Comparison of ENCODE assay signal across 31 cellular contexts in the genomic region with DNA sequence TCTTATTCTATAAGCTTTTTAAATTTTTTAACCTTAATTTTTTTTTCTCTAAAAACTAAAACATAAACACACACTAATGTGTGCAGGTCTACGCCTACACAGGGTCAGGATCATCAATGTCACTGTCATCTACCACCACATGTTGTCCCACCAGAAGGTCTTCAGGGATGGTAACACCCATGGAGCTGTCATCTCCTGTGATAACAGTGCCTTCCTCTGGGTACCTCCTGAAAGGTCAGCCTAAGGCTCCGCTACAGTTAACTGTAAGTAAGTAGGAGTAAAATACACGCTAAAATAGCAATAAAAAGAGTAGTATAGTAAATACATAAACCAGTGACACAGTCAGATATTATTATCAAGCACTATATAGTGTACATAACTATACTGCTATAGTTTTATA.
"Had no signal": no experiment of that assay in that cellular context is flagged by ENCODE, and none has a peak within 500 bp of the region (broad histone marks: within the 10 kb centered on the region; RNA-seq: fewer than 3 reads in every experiment).

No MANE protein-coding gene starts in this region.

- H3K4me2 ChIP-seq: KMS-11 had no signal

- H3K4me1 Mint-ChIP-seq: activated CD4-positive, alpha-beta T cell treated with anti-CD3 and anti-CD28 coated beads, Interleukin-2, amount 10 ng/mL, durations not matched to agents 24 days and 14 days had no signal

- H3K4me1 ChIP-seq: adrenal gland, breast epithelium had no signal

- H3K27ac Mint-ChIP-seq: activated CD4-positive, alpha-beta T cell treated with anti-CD3 and anti-CD28 coated beads, Interleukin-2, amount 10 ng/mL, durations not matched to agents 24 days and 14 days; activated naive CD4-positive, alpha-beta T cell treated with anti-CD3 and anti-CD28 coated beads for 36 hours; activated T-helper 1 cell treated with anti-CD3 and anti-CD28 coated beads, Interleukin-12 subunit alpha, Interleukin-12 subunit beta, Interleukin-2, Interleukin-4 antibody, amounts not matched to agents 30 ng/mL and 10 ng/mL and 1 ng/mL, durations not matched to agents 14 hours and 24 hours and 36 hours had no signal

- DNase-seq: activated CD4-positive, alpha-beta T cell treated with anti-CD3 and anti-CD28 coated beads for 1 hour; activated CD4-positive, alpha-beta T cell treated with anti-CD3 and anti-CD28 coated beads, Interleukin-2, amount 10 ng/mL, durations not matched to agents 24 days and 14 days; activated CD4-positive, alpha-beta T cell treated with anti-CD3 and anti-CD28 coated beads, Interleukin-2, amount 50 U/mL, for 4 hours; activated CD4-positive, CD25-positive, alpha-beta regulatory T cell; activated CD8-positive, alpha-beta memory T cell treated with anti-CD3 and anti-CD28 coated beads, Interleukin-2, amount 50 U/mL, for 4 hours; activated gamma-delta T cell treated with Interleukin-2 at 50 U/mL for 16 hours; activated naive CD4-positive, alpha-beta T cell treated with anti-CD3 and anti-CD28 coated beads for 36 hours; activated T-cell treated with anti-CD3 and anti-CD28 coated beads for 4 hours; activated T-cell treated with anti-CD3 and anti-CD28 coated beads, Interleukin-2, amount 50 U/mL, for 4 hours; adrenal gland; body of pancreas; NCI-H1105 treated with DMSO at 0.1 percent for 48 hours; NCI-H1436; NCI-H1694; NCI-H1930; NCI-H2081 treated with DMSO at 0.1 percent for 48 hours; NCI-H2171; NCI-H510A treated with DMSO at 0.1 percent for 48 hours; NCI-H526 treated with DMSO at 0.1 percent for 48 hours; NCI-H82; PC-3; Right ventricle myocardium superior; SW 1271; T-helper 1 cell; T-helper 2 cell; T-helper 9 cell had no signal

- H3K9ac ChIP-seq: KMS-11 had no signal

- H3K4me3 Mint-ChIP-seq: activated CD4-positive, alpha-beta T cell treated with anti-CD3 and anti-CD28 coated beads, Interleukin-2, amount 10 ng/mL, durations not matched to agents 24 days and 14 days; activated naive CD4-positive, alpha-beta T cell treated with anti-CD3 and anti-CD28 coated beads for 36 hours; activated T-cell treated with anti-CD3 and anti-CD28 coated beads, Interleukin-2, amount 50 U/mL, for 4 hours; activated T-helper 1 cell treated with anti-CD3 and anti-CD28 coated beads, Interleukin-12 subunit alpha, Interleukin-12 subunit beta, Interleukin-2, Interleukin-4 antibody, amounts not matched to agents 30 ng/mL and 10 ng/mL and 1 ng/mL, durations not matched to agents 14 hours and 24 hours and 36 hours had no signal

- H3K27ac ChIP-seq: adrenal gland, body of pancreas, breast epithelium, KMS-11, VCaP had no signal

- H3K9me3 ChIP-seq: adrenal gland, body of pancreas, breast epithelium had no signal

- H3K27me3 ChIP-seq: adrenal gland, body of pancreas, breast epithelium had no signal

- H3K9me3 Mint-ChIP-seq: activated CD4-positive, alpha-beta T cell treated with anti-CD3 and anti-CD28 coated beads, Interleukin-2, amount 10 ng/mL, durations not matched to agents 24 days and 14 days; activated naive CD4-positive, alpha-beta T cell treated with anti-CD3 and anti-CD28 coated beads, Interleukin-2, amount 50 U/mL, for 72 hours; activated T-cell treated with anti-CD3 and anti-CD28 coated beads, Interleukin-2, amount 50 U/mL, for 4 hours had no signal

- H3K4me3 ChIP-seq: adrenal gland, body of pancreas, breast epithelium had no signal

- H3K36me3 ChIP-seq: adrenal gland, breast epithelium had no signal

- ATAC-seq: activated naive CD4-positive, alpha-beta T cell treated with anti-CD3 and anti-CD28 coated beads, Interleukin-2, amount 50 U/mL, for 72 hours; body of pancreas; PC-3 had no signal
